1 cellular context compared by ENCODE assay signal in genomic region chr2:215973954-215974699, GRCh38.
TF ChIP-seq lines count a peak whose summit lies in the region.

No MANE protein-coding gene starts in this region.

TF ChIP-seq in H1, 55 proteins besides CTCF, POLR2A, EP300 and RAD21:
- no peak for TF ChIP-seq CHD2 (IDR thresholded peaks at IDR 0.05; ENCODE audit: low read length)
- no peak for TF ChIP-seq CHD7 (IDR thresholded peaks at IDR 0.05; ENCODE audit: insufficient replicate concordance, low read length)
- no peak for TF ChIP-seq RFX5 (IDR thresholded peaks at IDR 0.05; ENCODE audit: borderline replicate concordance, low read depth, low read length)
- no peak for TF ChIP-seq PHF8 (conservative IDR thresholded peaks at IDR 0.05; ENCODE audit: low read depth, low read length)
- TF ChIP-seq BCL11A (IDR thresholded peaks at IDR 0.05; ENCODE audit: low read depth in 2 of 2, low read length in 2 of 2), result no peak
- TF ChIP-seq ZNF274 (IDR thresholded peaks at IDR 0.05; ENCODE audit: borderline replicate concordance, extremely low read depth, low read length), result no peak
- TF ChIP-seq SP4 (IDR thresholded peaks at IDR 0.05; ENCODE audit: low read length), result no peak
- no peak for TF ChIP-seq SP1 (IDR thresholded peaks at IDR 0.05; ENCODE audit: low read depth, low read length)
- no peak for TF ChIP-seq KDM1A (IDR thresholded peaks at IDR 0.05; ENCODE audit: borderline replicate concordance, low read length)
- TF ChIP-seq POLR2AphosphoS5 (IDR thresholded peaks at IDR 0.05; ENCODE audit: low read depth, low read length), result no peak
